ENCODE assay signal across 8 cellular contexts in genomic region chr6:328184-328670, GRCh38. TPM values are rescaled to one million over a fixed set of nuclear protein-coding genes. Genes with fewer than 3 reads are reported as not detected.
DNase-seq lines count a peak whose midpoint lies in the region; ATAC-seq and TF ChIP-seq lines count a peak whose summit lies in the region.

No MANE protein-coding gene starts in this region.

- H2AFZ ChIP-seq in PC-9 = no peak overlapping the region

- H3F3A ChIP-seq in PC-9 (ENCODE audit: insufficient read depth, low read depth) = no peaks in the 10 kb centered on the region

- H3K27me3 ChIP-seq in BLaER1 = no peaks in the 10 kb centered on the region
- H3K27me3 ChIP-seq in body of pancreas = no peaks in the 10 kb centered on the region
- peaks cover 87% of the 10 kb centered on the region for H3K27me3 ChIP-seq in PC-9 (ENCODE audit: insufficient read depth, low read depth)

- peak in 2 of 4 donors; percentile 45 to 63 for DNase-seq in body of pancreas
- DNase-seq in non-pigmented ciliary epithelial cell (ENCODE audit: low read depth) = peak; percentile 78
- DNase-seq in PC-9 = no peak
- no peak for DNase-seq in ecto neural progenitor cell (ENCODE audit: low spot score)
- DNase-seq in NCI-H1105 treated with DMSO at 0.1 percent for 48 hours (lab: John Stamatoyannopoulos, UW) = no peak

- H4K20me1 ChIP-seq in BLaER1 = peaks cover 24% of the 10 kb centered on the region; the same call in 1 of the 2 replicates
- H4K20me1 ChIP-seq in PC-9 (ENCODE audit: insufficient read depth) = peaks cover 9% of the 10 kb centered on the region; the same call in 1 of the 2 replicates

- CTCF ChIA-PET in PC-9 (lab: Charles Lee) = interaction anchor here (0.9 kb wide), 1 partner anchor 140 kb away, joined by 4 read pairs; no protein-coding TSS in a partner anchor

- H3K36me3 ChIP-seq in BLaER1 = peaks cover 17% of the 10 kb centered on the region; the same call in 1 of the 2 replicates
- no peaks in the 10 kb centered on the region for H3K36me3 ChIP-seq in body of pancreas (replicated peaks in 1 of 2; ENCODE audit: insufficient read depth in 1 of 2, low read depth in 2 of 2)
- no peaks in the 10 kb centered on the region for H3K36me3 ChIP-seq in PC-9 (ENCODE audit: low read depth)

- TF ChIP-seq CTCF in body of pancreas (IDR thresholded peaks at IDR 0.05) (no peak), PC-9 (conservative IDR thresholded peaks at IDR 0.05) (no peak)

- BruUV-seq in PC-9 (replicated peaks; lab: Mats Ljungman, UMichigan) = no TSS peak

- no peak for TF ChIP-seq POLR2A in body of pancreas (IDR thresholded peaks at IDR 0.05)

- ATAC-seq in GM19328 (IDR thresholded peaks at IDR 0.05; ENCODE audit: unreplicated experiment) = peak; percentile 63
- ATAC-seq in HG03175 (IDR thresholded peaks at IDR 0.05; ENCODE audit: unreplicated experiment) = peak; percentile 72
- peak; percentile 44 for ATAC-seq in body of pancreas

- no peaks in the 10 kb centered on the region for H3K9me2 ChIP-seq in PC-9 (ENCODE audit: insufficient read depth)

- POLR2A ChIA-PET in PC-9 (lab: Charles Lee; ENCODE audit: unreplicated experiment) = no interaction called here

- intact Hi-C loops in body of pancreas (cut with DNase I) = no loop called here
- intact Hi-C loops in PC-9 (cut with micrococcal nuclease; ENCODE audit: unreplicated experiment) = no loop called here

- 54 to 63% methylated on average over 7 of the region's 7 CpGs for WGBS in body of pancreas, 2 donors

- H3K79me2 ChIP-seq in PC-9 (ENCODE audit: low read depth) = no peaks in the 10 kb centered on the region

- no peak overlapping the region for H3K4me3 ChIP-seq in BLaER1
- no peak overlapping the region for H3K4me3 ChIP-seq in body of pancreas
- H3K4me3 ChIP-seq in PC-9 = no peak overlapping the region

- H3K9ac ChIP-seq in BLaER1 = peak overlapping the region; percentile 1; the same call in 1 of the 2 replicates

- H3K4me1 ChIP-seq in BLaER1 (peaks cover 75% of the 10 kb centered on the region), body of pancreas (peaks cover 5% of the 10 kb centered on the region), PC-9 (replicated peaks; ENCODE audit: insufficient read depth) (no peaks in the 10 kb centered on the region)

- H3K4me2 ChIP-seq in BLaER1 (peak overlapping the region; percentile 54), PC-9 (no peak overlapping the region)

- H3K27ac ChIP-seq in BLaER1 (peak overlapping the region; percentile 0; the same call in 1 of the 2 replicates), body of pancreas (no peak overlapping the region), PC-9 (no peak overlapping the region)

- H3K9me3 ChIP-seq in BLaER1 (no peaks in the 10 kb centered on the region), body of pancreas (no peaks in the 10 kb centered on the region), PC-9 (ENCODE audit: insufficient read depth, low read depth) (no peaks in the 10 kb centered on the region)

RNA-seq across cellular contexts. Expression of gene DUSP22, which starts 35.9 kb away (rescaled TPM):
- total RNA-seq in body of pancreas (10 to 100 TPM; 13.8 to 34.8 TPM), PC-9 (2021) (23.7 and 25.5 TPM in 2 replicates)
